ENCODE assay signal across 8 cellular contexts in genomic region chr19:44071824-44072542, GRCh38. TPM values are rescaled to one million over a fixed set of nuclear protein-coding genes. Genes with fewer than 3 reads are reported as not detected.
DNase-seq lines count a peak whose midpoint lies in the region; ATAC-seq and TF ChIP-seq lines count a peak whose summit lies in the region.

TSS of gene ZNF284 (plus strand) at chr19:44072159. CDS start at chr19:44076390, 4,231 bp downstream.

- CTCF ChIA-PET in T-cell (lab: Charles Lee) = interaction anchor here in 1 of 2 donors (0.7 kb wide), 1 partner anchor 68 kb away, joined by 4 read pairs; no protein-coding TSS in a partner anchor

- TF ChIP-seq CTCF in adrenal gland (IDR thresholded peaks at IDR 0.05) = no peak
- no peak for TF ChIP-seq CTCF in upper lobe of right lung (IDR thresholded peaks at IDR 0.05)

- H3K9ac ChIP-seq in ES-I3 (ENCODE audit: low read depth, low read length) = peak within 1 kb of the TSS; percentile 65

- DNase-seq in HAP-1 (ENCODE audit: low spot score in 2 of 2) (peak; percentile 86 to 90), NCI-H1105 (lab: John Stamatoyannopoulos, UW) (peak; percentile 59), T-cell (peak; percentile 63 to 86 (median 77)), adrenal gland (peak; percentile 81 to 95 (median 87)), left cardiac atrium (peak; percentile 88), posterior cingulate gyrus (peak; percentile 86 to 98 (median 90)), upper lobe of right lung (peak; percentile 89)

- H3K36me3 ChIP-seq in ES-I3 (ENCODE audit: insufficient read depth, low read length) (no peaks in the 10 kb centered on the region), HAP-1 (replicated peaks) (no peaks in the 10 kb centered on the region), adrenal gland (replicated peaks in 1 of 2) (no peaks in the 10 kb centered on the region), upper lobe of right lung (no peaks in the 10 kb centered on the region)

- H3K4me3 ChIP-seq in HAP-1 (peak within 1 kb of the TSS; percentile 46), adrenal gland (peak within 1 kb of the TSS; percentile 10 to 72 (median 65)), upper lobe of right lung (peak within 1 kb of the TSS; percentile 76)

- 0 to 1% (median 0%) methylated on average over 27 to 40 of the region's 40 CpGs for WGBS in adrenal gland, 4 donors

- peaks cover 21 to 32% (median 24%) of the 10 kb centered on the region in 3 donors for H3K9me3 Mint-ChIP-seq in T-cell

- no peaks in the 10 kb centered on the region for H3K9me3 ChIP-seq in ES-I3 (ENCODE audit: control insufficient read depth, insufficient read depth, low read length)
- peaks cover 6% of the 10 kb centered on the region; the same call in 1 of the 2 replicates for H3K9me3 ChIP-seq in HAP-1
- peaks cover 0 to 4% (median 0%) of the 10 kb centered on the region in 3 donors for H3K9me3 ChIP-seq in adrenal gland (replicated peaks in 1 of 3)
- peaks cover 18% of the 10 kb centered on the region for H3K9me3 ChIP-seq in upper lobe of right lung

- intact Hi-C loops in adrenal gland (cut with DNase I) (no loop called here), left cardiac atrium (cut with DNase I) (no loop called here), posterior cingulate gyrus (cut with DNase I) (loop anchor here (1.0 to 5.0 kb wide), 4 partner anchors 20 to 70 kb away; partner anchors contain the start of genes ZNF223, ZNF225, ZNF230 and ZNF234), upper lobe of right lung (cut with DNase I) (no loop called here)

- in situ Hi-C loops in HAP-1 (cut with MboI; ENCODE audit: low sequenced_read_pairs) = no loop called here

- H3K4me1 ChIP-seq in ES-I3 (ENCODE audit: insufficient read depth, low read length) (no peaks in the 10 kb centered on the region), HAP-1 (peaks cover 2% of the 10 kb centered on the region; the same call in 1 of the 2 replicates), adrenal gland (replicated peaks in 1 of 2) (peaks cover 0 to 7% of the 10 kb centered on the region in 2 donors), upper lobe of right lung (no peaks in the 10 kb centered on the region)

- H3K27me3 ChIP-seq in HAP-1 (ENCODE audit: low read depth) = no peaks in the 10 kb centered on the region
- no peaks in the 10 kb centered on the region for H3K27me3 ChIP-seq in adrenal gland
- H3K27me3 ChIP-seq in upper lobe of right lung = no peaks in the 10 kb centered on the region

- TF ChIP-seq POLR2A in adrenal gland (IDR thresholded peaks at IDR 0.05) = peak in 1 of 2 donors; percentile 30

- ATAC-seq in T-cell (replicated peaks in 1 of 4) = peak; percentile 98 to 100 (median 100)
- peak; percentile 99 to 100 for ATAC-seq in left cardiac atrium
- peak; percentile 100 for ATAC-seq in upper lobe of right lung

- POLR2A ChIA-PET in T-cell (lab: Charles Lee) = no interaction called here

- no peaks in the 10 kb centered on the region for H3K27me3 Mint-ChIP-seq in T-cell

- H3K36me3 Mint-ChIP-seq in T-cell = peaks cover 20% of the 10 kb centered on the region

- H3K27ac ChIP-seq in adrenal gland (peak within 1 kb of the TSS in 2 of 5 donors; percentile 21 to 56), upper lobe of right lung (peak within 1 kb of the TSS; percentile 31)

- peak within 1 kb of the TSS; percentile 71 to 87 for H3K27ac Mint-ChIP-seq in T-cell

- H3K4me1 Mint-ChIP-seq in T-cell = peaks cover 25 to 32% (median 26%) of the 10 kb centered on the region in 3 donors

- peak within 1 kb of the TSS; percentile 91 to 96 (median 93) for H3K4me3 Mint-ChIP-seq in T-cell

RNA-seq across cellular contexts. Expression of gene ZNF284, which starts in this region (rescaled TPM):
- total RNA-seq in T-cell = 1 to 10 TPM; 2.6 to 5.9 (median 4.9) TPM
- total RNA-seq in adrenal gland = 1 to 10 TPM; 1.8 to 3.6 (median 2.8) TPM
- 1 to 10 TPM; 1.1 to 2.7 (median 2.0) TPM for polyA plus RNA-seq in adrenal gland
- total RNA-seq in left cardiac atrium = 1 to 10 TPM; 1.9 TPM
- 2.9 TPM for total RNA-seq in upper lobe of right lung
